ENCODE assay signal across 2 cellular contexts in the genomic region with DNA sequence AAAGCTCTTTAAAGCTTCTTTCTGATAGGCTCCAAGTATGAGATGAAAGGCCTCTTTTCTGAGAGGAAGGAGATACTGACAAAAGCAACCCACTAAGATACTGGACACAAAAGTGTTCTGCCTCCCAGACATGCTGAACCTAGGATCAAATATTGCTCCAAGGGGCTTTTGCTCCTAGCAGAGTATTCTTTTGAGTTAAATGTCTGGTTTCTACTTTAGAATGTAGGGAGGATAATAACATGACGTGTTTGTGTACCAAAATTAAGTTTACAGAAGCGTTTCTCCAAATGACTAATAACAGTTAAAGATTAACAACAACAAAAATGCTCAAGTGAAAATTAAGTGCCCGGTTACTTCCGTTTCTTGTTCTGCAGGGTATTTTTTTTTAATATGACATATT.
TF ChIP-seq lines count a peak whose summit lies in the region.

No MANE protein-coding gene starts in this region.

TF ChIP-seq in SK-N-SH, 30 proteins besides CTCF, POLR2A, EP300 and RAD21 (continued from another document):
- TF ChIP-seq RFX5 (IDR thresholded peaks at IDR 0.05; ENCODE audit: low read length) (no peak), FOSL2 (IDR thresholded peaks at IDR 0.05; ENCODE audit: borderline replicate concordance, low read depth) (no peak), MXI1 (IDR thresholded peaks at IDR 0.05; ENCODE audit: low read depth, low read length) (no peak), GATA2 (CRISPR knock-in tag; IDR thresholded peaks at IDR 0.05) (no peak), TAF1 (IDR thresholded peaks at IDR 0.05; ENCODE audit: borderline replicate concordance, low read depth, low read length) (no peak), POLR2AphosphoS5 (IDR thresholded peaks at IDR 0.05; ENCODE audit: low read depth, low read length) (no peak), RCOR1 (IDR thresholded peaks at IDR 0.05; ENCODE audit: low read length) (no peak), CHD2 (IDR thresholded peaks at IDR 0.05; ENCODE audit: low read length, partially characterized antibody) (no peak)
- TF ChIP-seq, protein P1, sequence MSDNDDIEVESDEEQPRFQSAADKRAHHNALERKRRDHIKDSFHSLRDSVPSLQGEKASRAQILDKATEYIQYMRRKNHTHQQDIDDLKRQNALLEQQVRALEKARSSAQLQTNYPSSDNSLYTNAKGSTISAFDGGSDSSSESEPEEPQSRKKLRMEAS (IDR thresholded peaks at IDR 0.05; ENCODE audit: low read depth), result no peak

TF ChIP-seq in SK-N-SH treated with all-trans-retinoic acid at 6 μM for 48 hours, 23 proteins besides CTCF, POLR2A, EP300 and RAD21 (continued from another document):
- TF ChIP-seq, protein P2, sequence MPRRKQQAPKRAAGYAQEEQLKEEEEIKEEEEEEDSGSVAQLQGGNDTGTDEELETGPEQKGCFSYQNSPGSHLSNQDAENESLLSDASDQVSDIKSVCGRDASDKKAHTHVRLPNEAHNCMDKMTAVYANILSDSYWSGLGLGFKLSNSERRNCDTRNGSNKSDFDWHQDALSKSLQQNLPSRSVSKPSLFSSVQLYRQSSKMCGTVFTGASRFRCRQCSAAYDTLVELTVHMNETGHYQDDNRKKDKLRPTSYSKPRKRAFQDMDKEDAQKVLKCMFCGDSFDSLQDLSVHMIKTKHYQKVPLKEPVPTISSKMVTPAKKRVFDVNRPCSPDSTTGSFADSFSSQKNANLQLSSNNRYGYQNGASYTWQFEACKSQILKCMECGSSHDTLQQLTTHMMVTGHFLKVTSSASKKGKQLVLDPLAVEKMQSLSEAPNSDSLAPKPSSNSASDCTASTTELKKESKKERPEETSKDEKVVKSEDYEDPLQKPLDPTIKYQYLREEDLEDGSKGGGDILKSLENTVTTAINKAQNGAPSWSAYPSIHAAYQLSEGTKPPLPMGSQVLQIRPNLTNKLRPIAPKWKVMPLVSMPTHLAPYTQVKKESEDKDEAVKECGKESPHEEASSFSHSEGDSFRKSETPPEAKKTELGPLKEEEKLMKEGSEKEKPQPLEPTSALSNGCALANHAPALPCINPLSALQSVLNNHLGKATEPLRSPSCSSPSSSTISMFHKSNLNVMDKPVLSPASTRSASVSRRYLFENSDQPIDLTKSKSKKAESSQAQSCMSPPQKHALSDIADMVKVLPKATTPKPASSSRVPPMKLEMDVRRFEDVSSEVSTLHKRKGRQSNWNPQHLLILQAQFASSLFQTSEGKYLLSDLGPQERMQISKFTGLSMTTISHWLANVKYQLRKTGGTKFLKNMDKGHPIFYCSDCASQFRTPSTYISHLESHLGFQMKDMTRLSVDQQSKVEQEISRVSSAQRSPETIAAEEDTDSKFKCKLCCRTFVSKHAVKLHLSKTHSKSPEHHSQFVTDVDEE (CRISPR knock-in tag; IDR thresholded peaks at IDR 0.05), result no peak
- TF ChIP-seq TOX (CRISPR knock-in tag; IDR thresholded peaks at IDR 0.05; ENCODE audit: borderline replicate concordance), result no peak
- TF ChIP-seq, protein P3, sequence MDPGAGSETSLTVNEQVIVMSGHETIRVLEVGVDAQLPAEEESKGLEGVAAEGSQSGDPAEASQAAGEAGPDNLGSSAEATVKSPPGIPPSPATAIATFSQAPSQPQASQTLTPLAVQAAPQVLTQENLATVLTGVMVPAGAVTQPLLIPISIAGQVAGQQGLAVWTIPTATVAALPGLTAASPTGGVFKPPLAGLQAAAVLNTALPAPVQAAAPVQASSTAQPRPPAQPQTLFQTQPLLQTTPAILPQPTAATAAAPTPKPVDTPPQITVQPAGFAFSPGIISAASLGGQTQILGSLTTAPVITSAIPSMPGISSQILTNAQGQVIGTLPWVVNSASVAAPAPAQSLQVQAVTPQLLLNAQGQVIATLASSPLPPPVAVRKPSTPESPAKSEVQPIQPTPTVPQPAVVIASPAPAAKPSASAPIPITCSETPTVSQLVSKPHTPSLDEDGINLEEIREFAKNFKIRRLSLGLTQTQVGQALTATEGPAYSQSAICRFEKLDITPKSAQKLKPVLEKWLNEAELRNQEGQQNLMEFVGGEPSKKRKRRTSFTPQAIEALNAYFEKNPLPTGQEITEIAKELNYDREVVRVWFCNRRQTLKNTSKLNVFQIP (CRISPR knock-in tag; IDR thresholded peaks at IDR 0.05; ENCODE audit: borderline replicate concordance, low read depth), result no peak
- TF ChIP-seq CSDC2 (CRISPR knock-in tag; IDR thresholded peaks at IDR 0.05), result no peak
- no peak for TF ChIP-seq ZFP3 (CRISPR knock-in tag; IDR thresholded peaks at IDR 0.05)
- TF ChIP-seq GLIS3 (CRISPR knock-in tag; IDR thresholded peaks at IDR 0.05), result no peak
TF ChIP-seq in SK-N-SH treated with all-trans-retinoic acid at 6 μM for 48 hours: peak in this region for 0.
